Comparison of ENCODE assay signal across 8 cellular contexts in genomic region chr15:48963524-48964113, GRCh38. TPM values are rescaled to one million over a fixed set of nuclear protein-coding genes. Genes with fewer than 3 reads are reported as not detected.
A peak's percentile ranks its signal among the peaks of the same experiment; 100 is the strongest.
DNase-seq lines count a peak whose midpoint lies in the region; ATAC-seq and TF ChIP-seq lines count a peak whose summit lies in the region.

Gene SHC4, minus strand, starts transcription at chr15:48963919. Its CDS starts 904 bp downstream, at chr15:48963015.

- POLR2A ChIA-PET in MCF 10A (lab: Yijun Ruan, JAX), result interaction anchor here (0.5 to 3.4 kb wide), 15 partner anchors 10 to 1352 kb away, joined by 3 to 29 read pairs (median 4); partner anchors contain the start of genes COPS2, EID1, GALK2 and SECISBP2L

- no peaks in the 10 kb centered on the region for H3K27me3 Mint-ChIP-seq in MCF 10A (ENCODE audit: insufficient read depth, unreplicated experiment)

- H3K4me1 ChIP-seq in ES-I3 (ENCODE audit: insufficient read depth, low read length), result no peaks in the 10 kb centered on the region

- DNase-seq in NCI-H82 treated with DMSO at 0.1 percent for 48 hours (lab: John Stamatoyannopoulos, UW; ENCODE audit: unreplicated experiment) (peak; percentile 48), MCF 10A (ENCODE audit: unreplicated experiment) (peak; percentile 81), hypothalamus (lab: John Stamatoyannopoulos, UW) (peak in 46 of 51 donors; percentile 7 to 91 (median 48)), posterior vena cava (ENCODE audit: low spot score) (peak; percentile 84)

- peak within 1 kb of the TSS; percentile 76 for H3K4me3 Mint-ChIP-seq in MCF 10A (ENCODE audit: unreplicated experiment)

- no TSS peak for BruUV-seq in MCF 10A (replicated peaks; lab: Mats Ljungman, UMichigan)

- H3K9me3 Mint-ChIP-seq in MCF 10A (ENCODE audit: unreplicated experiment), result no peaks in the 10 kb centered on the region

- H3K36me3 ChIP-seq in ES-I3 (ENCODE audit: insufficient read depth, low read length), result no peaks in the 10 kb centered on the region

- peak within 1 kb of the TSS; percentile 50 for H3K9ac ChIP-seq in ES-I3 (ENCODE audit: low read depth, low read length)

- no peak within 1 kb of the TSS for H3K27ac Mint-ChIP-seq in MCF 10A (ENCODE audit: low read depth, unreplicated experiment)

- CTCF ChIA-PET in MCF 10A (lab: Yijun Ruan, JAX), result interaction anchor here (0.5 to 10.9 kb wide), 18 partner anchors 11 to 605 kb away, joined by 3 to 127 read pairs (median 4); partner anchors contain the start of gene EID1

- ATAC-seq in HG02642 (IDR thresholded peaks at IDR 0.05; ENCODE audit: poor library complexity, unreplicated experiment) (peak; percentile 38), HG02981 (IDR thresholded peaks at IDR 0.05; ENCODE audit: unreplicated experiment) (no peak), HG02763 (IDR thresholded peaks at IDR 0.05; ENCODE audit: unreplicated experiment) (no peak)

- intact Hi-C loops in MCF 10A (cut with micrococcal nuclease), result loop anchor here (1.0 to 10.0 kb wide), 3 partner anchors 85 to 609 kb away; partner anchors contain the start of genes EID1 and FBN1
- intact Hi-C loops in posterior vena cava (cut with DNase I), result loop anchor here (10.0 kb wide), 1 partner anchor 99 kb away; no protein-coding TSS in a partner anchor

- H3K9me3 ChIP-seq in ES-I3 (ENCODE audit: control insufficient read depth, insufficient read depth, low read length), result no peaks in the 10 kb centered on the region

- peak; percentile 31 for TF ChIP-seq CTCF in MCF 10A (IDR thresholded peaks at IDR 0.05; ENCODE audit: unreplicated experiment)

- no peaks in the 10 kb centered on the region for H3K36me3 Mint-ChIP-seq in MCF 10A (ENCODE audit: insufficient read depth, unreplicated experiment)

- peaks cover 5% of the 10 kb centered on the region for H3K4me1 Mint-ChIP-seq in MCF 10A (ENCODE audit: insufficient read depth, unreplicated experiment)

RNA-seq across cellular contexts. Expression of gene SHC4, which starts in this region (rescaled TPM):
- total RNA-seq in MCF 10A (2022), result 0.26 and 0.49 TPM in 2 replicates
- total RNA-seq in posterior vena cava, result 1 to 10 TPM; 6.2 to 9.7 TPM

Comparison
In these comparisons a context has a peak if more than half of its experiments do, and no peak if none do; other contexts are left out.
1. Peak in DNase-seq in MCF 10A; RNA of the gene not detected or under 1 TPM.